9 cellular contexts compared by ENCODE assay signal in the genomic region with DNA sequence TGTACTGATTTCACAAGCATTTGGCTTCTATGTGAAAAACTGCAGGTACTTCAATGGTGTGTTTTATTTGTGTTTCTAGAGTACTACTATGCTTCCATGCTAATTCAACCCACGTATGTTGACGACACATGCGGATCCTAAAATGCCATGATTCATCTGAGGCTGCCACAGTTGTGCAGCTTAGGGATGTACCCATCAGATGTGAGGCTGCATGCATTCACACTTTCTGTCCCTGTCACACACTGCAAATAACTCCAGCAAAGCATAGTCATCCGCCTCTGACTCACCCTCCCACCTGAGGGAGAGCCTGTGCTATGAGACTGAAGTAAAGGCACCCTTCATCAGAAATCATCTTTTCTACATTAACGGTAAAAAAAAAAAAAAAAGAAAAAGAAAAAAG. TPM values are rescaled to one million over a fixed set of nuclear protein-coding genes. Genes with fewer than 3 reads are reported as not detected.
DNase-seq lines count a peak whose midpoint lies in the region; ATAC-seq, FAIRE-seq and TF ChIP-seq lines count a peak whose summit lies in the region.
"Had no signal": no experiment of that assay in that cellular context is flagged by ENCODE, and none has a peak within 500 bp of the region (broad histone marks: within the 10 kb centered on the region; RNA-seq: fewer than 3 reads in every experiment).

No MANE protein-coding gene starts in this region.

- no peaks in the 10 kb centered on the region for H3K36me3 ChIP-seq in HEK293 (ENCODE audit: control insufficient read depth in 2 of 2, insufficient read depth in 1 of 2, low read length in 2 of 2)
- H3K36me3 ChIP-seq in bronchial epithelial cell (ENCODE audit: control insufficient read depth, insufficient read depth, low read length), result no peaks in the 10 kb centered on the region

- no peak for ATAC-seq in omental fat pad (ENCODE audit: low FRiP score)

- POLR2A ChIA-PET in HEK293 (lab: Yijun Ruan, JAX), result interaction anchor here (3.5 kb wide), 1 partner anchor 22 kb away, joined by 20 read pairs; a partner anchor contains a TSS

- no peak for FAIRE-seq in bronchial epithelial cell (lab: Jason Lieb, UNC)

- H3K9me3 ChIP-seq in HEK293 (ENCODE audit: control insufficient read depth, insufficient read depth, low read depth, low read length), result no peaks in the 10 kb centered on the region

- peaks cover 31% of the 10 kb centered on the region for H3K4me1 ChIP-seq in HEK293 (ENCODE audit: control insufficient read depth, insufficient read depth, low read length)

- TF ChIP-seq CTCF in HEK293 (tag by site-specific recombination; IDR thresholded peaks at IDR 0.05) (no peak), bronchial epithelial cell (IDR thresholded peaks at IDR 0.05; ENCODE audit: insufficient read depth, low read length, severe bottlenecking) (no peak), omental fat pad (IDR thresholded peaks at IDR 0.05) (no peak)

- no peaks in the 10 kb centered on the region for H3K27me3 ChIP-seq in bronchial epithelial cell (ENCODE audit: control insufficient read depth, insufficient read depth, low read length)

- H3K4me3 ChIP-seq in HEK293 (ENCODE audit: low read depth, low read length), result no peak overlapping the region
- no peak overlapping the region for H3K4me3 ChIP-seq in bronchial epithelial cell (ENCODE audit: low read depth, low read length)

- CTCF ChIA-PET in HEK293 (lab: Yijun Ruan, JAX), result interaction anchor here (0.8 to 1.3 kb wide), 3 partner anchors 14 to 52 kb away, joined by 3 to 4 read pairs (median 3); no protein-coding TSS in a partner anchor

- DNase-seq in activated CD4-positive, CD25-positive, alpha-beta regulatory T cell treated with anti-CD3 and anti-CD28 coated beads, Interleukin-2, amount 50 U/mL, for 72 hours, result peak; percentile 43
- DNase-seq in bronchial epithelial cell (ENCODE audit: low read depth), result peak; percentile 87
- peak; percentile 59 to 88 for DNase-seq in stimulated activated CD4-positive, alpha-beta T cell treated with anti-CD3 and anti-CD28 coated beads, Interleukin-4, amount 100 ng/mL, for 4 hours
- no peak for DNase-seq in NCI-H226
- no peak for DNase-seq in omental fat pad (ENCODE audit: low spot score)
- DNase-seq in COLO668 (lab: John Stamatoyannopoulos, UW; ENCODE audit: unreplicated experiment), result no peak
- no peak for DNase-seq in T-helper 9 cell
- DNase-seq: aorta had no signal

- no peak overlapping the region for H3K27ac ChIP-seq in HEK293 (ENCODE audit: extremely low read depth, low read depth, low read length)

TF ChIP-seq in HEK293, 187 proteins besides CTCF, POLR2A, EP300 and RAD21:
- TF ChIP-seq ZBTB17 (tag by site-specific recombination; IDR thresholded peaks at IDR 0.05) (peak; percentile 36; the same call in 1 of the 2 replicates), ZNF660 (tag by site-specific recombination; IDR thresholded peaks at IDR 0.05) (0 out of 2 replicates have a peak, but pooled peaks have one; percentile 17), ZNF211 (tag by site-specific recombination; IDR thresholded peaks at IDR 0.05; ENCODE audit: low read depth) (no peak), TRIM28 (IDR thresholded peaks at IDR 0.05; ENCODE audit: borderline replicate concordance, low read length) (no peak), ZBTB48 (tag by site-specific recombination; IDR thresholded peaks at IDR 0.05) (peak; percentile 45; the same call in 1 of the 2 replicates), ZFHX2 (tag by site-specific recombination; conservative IDR thresholded peaks at IDR 0.05) (peak; percentile 42; the same call in 1 of the 2 replicates), SP7 (tag by site-specific recombination; IDR thresholded peaks at IDR 0.05) (0 out of 2 replicates have a peak, but pooled peaks have one; percentile 20), ZNF132 (tag by site-specific recombination; IDR thresholded peaks at IDR 0.05; ENCODE audit: borderline replicate concordance) (no peak), ZXDB (tag by site-specific recombination; IDR thresholded peaks at IDR 0.05) (no peak), ZNF138 (tag by site-specific recombination; IDR thresholded peaks at IDR 0.05; ENCODE audit: borderline replicate concordance) (no peak), ZNF19 (tag by site-specific recombination; IDR thresholded peaks at IDR 0.05; ENCODE audit: low read depth) (no peak), SP3 (tag by site-specific recombination; IDR thresholded peaks at IDR 0.05) (peak; percentile 25; the same call in 1 of the 2 replicates)
- TF ChIP-seq, protein P1, sequence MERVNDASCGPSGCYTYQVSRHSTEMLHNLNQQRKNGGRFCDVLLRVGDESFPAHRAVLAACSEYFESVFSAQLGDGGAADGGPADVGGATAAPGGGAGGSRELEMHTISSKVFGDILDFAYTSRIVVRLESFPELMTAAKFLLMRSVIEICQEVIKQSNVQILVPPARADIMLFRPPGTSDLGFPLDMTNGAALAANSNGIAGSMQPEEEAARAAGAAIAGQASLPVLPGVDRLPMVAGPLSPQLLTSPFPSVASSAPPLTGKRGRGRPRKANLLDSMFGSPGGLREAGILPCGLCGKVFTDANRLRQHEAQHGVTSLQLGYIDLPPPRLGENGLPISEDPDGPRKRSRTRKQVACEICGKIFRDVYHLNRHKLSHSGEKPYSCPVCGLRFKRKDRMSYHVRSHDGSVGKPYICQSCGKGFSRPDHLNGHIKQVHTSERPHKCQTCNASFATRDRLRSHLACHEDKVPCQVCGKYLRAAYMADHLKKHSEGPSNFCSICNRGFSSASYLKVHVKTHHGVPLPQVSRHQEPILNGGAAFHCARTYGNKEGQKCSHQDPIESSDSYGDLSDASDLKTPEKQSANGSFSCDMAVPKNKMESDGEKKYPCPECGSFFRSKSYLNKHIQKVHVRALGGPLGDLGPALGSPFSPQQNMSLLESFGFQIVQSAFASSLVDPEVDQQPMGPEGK (tag by site-specific recombination; IDR thresholded peaks at IDR 0.05), result no peak
- TF ChIP-seq, protein P2, sequence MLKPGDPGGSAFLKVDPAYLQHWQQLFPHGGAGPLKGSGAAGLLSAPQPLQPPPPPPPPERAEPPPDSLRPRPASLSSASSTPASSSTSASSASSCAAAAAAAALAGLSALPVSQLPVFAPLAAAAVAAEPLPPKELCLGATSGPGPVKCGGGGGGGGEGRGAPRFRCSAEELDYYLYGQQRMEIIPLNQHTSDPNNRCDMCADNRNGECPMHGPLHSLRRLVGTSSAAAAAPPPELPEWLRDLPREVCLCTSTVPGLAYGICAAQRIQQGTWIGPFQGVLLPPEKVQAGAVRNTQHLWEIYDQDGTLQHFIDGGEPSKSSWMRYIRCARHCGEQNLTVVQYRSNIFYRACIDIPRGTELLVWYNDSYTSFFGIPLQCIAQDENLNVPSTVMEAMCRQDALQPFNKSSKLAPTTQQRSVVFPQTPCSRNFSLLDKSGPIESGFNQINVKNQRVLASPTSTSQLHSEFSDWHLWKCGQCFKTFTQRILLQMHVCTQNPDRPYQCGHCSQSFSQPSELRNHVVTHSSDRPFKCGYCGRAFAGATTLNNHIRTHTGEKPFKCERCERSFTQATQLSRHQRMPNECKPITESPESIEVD (tag by site-specific recombination; IDR thresholded peaks at IDR 0.05), result 0 out of 2 replicates have a peak, but pooled peaks have one; percentile 4
- TF ChIP-seq, protein P3, sequence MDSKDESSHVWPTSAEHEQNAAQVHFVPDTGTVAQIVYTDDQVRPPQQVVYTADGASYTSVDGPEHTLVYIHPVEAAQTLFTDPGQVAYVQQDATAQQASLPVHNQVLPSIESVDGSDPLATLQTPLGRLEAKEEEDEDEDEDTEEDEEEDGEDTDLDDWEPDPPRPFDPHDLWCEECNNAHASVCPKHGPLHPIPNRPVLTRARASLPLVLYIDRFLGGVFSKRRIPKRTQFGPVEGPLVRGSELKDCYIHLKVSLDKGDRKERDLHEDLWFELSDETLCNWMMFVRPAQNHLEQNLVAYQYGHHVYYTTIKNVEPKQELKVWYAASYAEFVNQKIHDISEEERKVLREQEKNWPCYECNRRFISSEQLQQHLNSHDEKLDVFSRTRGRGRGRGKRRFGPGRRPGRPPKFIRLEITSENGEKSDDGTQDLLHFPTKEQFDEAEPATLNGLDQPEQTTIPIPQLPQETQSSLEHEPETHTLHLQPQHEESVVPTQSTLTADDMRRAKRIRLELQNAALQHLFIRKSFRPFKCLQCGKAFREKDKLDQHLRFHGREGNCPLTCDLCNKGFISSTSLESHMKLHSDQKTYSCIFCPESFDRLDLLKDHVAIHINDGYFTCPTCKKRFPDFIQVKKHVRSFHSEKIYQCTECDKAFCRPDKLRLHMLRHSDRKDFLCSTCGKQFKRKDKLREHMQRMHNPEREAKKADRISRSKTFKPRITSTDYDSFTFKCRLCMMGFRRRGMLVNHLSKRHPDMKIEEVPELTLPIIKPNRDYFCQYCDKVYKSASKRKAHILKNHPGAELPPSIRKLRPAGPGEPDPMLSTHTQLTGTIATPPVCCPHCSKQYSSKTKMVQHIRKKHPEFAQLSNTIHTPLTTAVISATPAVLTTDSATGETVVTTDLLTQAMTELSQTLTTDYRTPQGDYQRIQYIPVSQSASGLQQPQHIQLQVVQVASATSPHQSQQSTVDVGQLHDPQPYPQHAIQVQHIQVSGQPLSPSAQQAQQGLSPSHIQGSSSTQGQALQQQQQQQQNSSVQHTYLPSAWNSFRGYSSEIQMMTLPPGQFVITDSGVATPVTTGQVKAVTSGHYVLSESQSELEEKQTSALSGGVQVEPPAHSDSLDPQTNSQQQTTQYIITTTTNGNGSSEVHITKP (tag by site-specific recombination; IDR thresholded peaks at IDR 0.05), result 0 out of 2 replicates have a peak, but pooled peaks have one; percentile 11
- TF ChIP-seq, protein P4, sequence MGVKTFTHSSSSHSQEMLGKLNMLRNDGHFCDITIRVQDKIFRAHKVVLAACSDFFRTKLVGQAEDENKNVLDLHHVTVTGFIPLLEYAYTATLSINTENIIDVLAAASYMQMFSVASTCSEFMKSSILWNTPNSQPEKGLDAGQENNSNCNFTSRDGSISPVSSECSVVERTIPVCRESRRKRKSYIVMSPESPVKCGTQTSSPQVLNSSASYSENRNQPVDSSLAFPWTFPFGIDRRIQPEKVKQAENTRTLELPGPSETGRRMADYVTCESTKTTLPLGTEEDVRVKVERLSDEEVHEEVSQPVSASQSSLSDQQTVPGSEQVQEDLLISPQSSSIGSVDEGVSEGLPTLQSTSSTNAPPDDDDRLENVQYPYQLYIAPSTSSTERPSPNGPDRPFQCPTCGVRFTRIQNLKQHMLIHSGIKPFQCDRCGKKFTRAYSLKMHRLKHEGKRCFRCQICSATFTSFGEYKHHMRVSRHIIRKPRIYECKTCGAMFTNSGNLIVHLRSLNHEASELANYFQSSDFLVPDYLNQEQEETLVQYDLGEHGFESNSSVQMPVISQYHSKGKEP (tag by site-specific recombination; IDR thresholded peaks at IDR 0.05), result peak; percentile 71

RNA-seq across cellular contexts. Expression of a gene that starts 22.1 kb away (rescaled TPM):
- total RNA-seq in bronchial epithelial cell (4.2 and 9.0 TPM in 2 replicates), omental fat pad (10 to 100 TPM; 13.1 to 42.2 (median 16.6) TPM)

Comparison
In these comparisons a context has a peak if more than half of its experiments do, and no peak if none do; other contexts are left out.
1. DNase-seq: peak in activated CD4-positive, CD25-positive, alpha-beta regulatory T cell treated with anti-CD3 and anti-CD28 coated beads, Interleukin-2, amount 50 U/mL, for 72 hours (single experiment), bronchial epithelial cell (single experiment) and stimulated activated CD4-positive, alpha-beta T cell treated with anti-CD3 and anti-CD28 coated beads, Interleukin-4, amount 100 ng/mL, for 4 hours (2 of 2); none in NCI-H226 (single experiment), omental fat pad (single experiment), COLO668 (single experiment) and T-helper 9 cell (single experiment).